Comparison of ENCODE assay signal across 35 cellular contexts in genomic region chr16:56677474-56677873, GRCh38. TPM values are rescaled to one million over a fixed set of nuclear protein-coding genes. Genes with fewer than 3 reads are reported as not detected.
"Had no signal": no experiment of that assay in that cellular context is flagged by ENCODE, and none has a peak within 500 bp of the region (broad histone marks: within the 10 kb centered on the region; RNA-seq: fewer than 3 reads in every experiment).

No MANE protein-coding gene starts in this region.

- FAIRE-seq: astrocyte, TTC549 had no signal

- DNase-seq: activated B cell treated with CpG ODN at 0.5 μM for 24 hours; activated CD4-positive, alpha-beta memory T cell treated with anti-CD3 and anti-CD28 coated beads, Interleukin-2, amount 10 ng/mL, durations not matched to agents 7 days and 5 days; activated CD4-positive, alpha-beta T cell treated with anti-CD3 and anti-CD28 coated beads for 4 hours; activated CD4-positive, alpha-beta T cell treated with anti-CD3 and anti-CD28 coated beads, Interleukin-2, amount 10 ng/mL, durations not matched to agents 7 days and 5 days; activated CD4-positive, alpha-beta T cell treated with anti-CD3 and anti-CD28 coated beads, Interleukin-2, amount 50 U/mL, for 48 hours; activated CD4-positive, CD25-positive, alpha-beta regulatory T cell treated with anti-CD3 and anti-CD28 coated beads, Interleukin-2, amount 50 U/mL, for 72 hours; activated CD8-positive, alpha-beta memory T cell treated with anti-CD3 and anti-CD28 coated beads for 24 hours; activated CD8-positive, alpha-beta memory T cell treated with anti-CD3 and anti-CD28 coated beads, Interleukin-2, amount 10 ng/mL, durations not matched to agents 7 days and 5 days; activated CD8-positive, alpha-beta memory T cell treated with anti-CD3 and anti-CD28 coated beads, Interleukin-2, amount 50 U/mL, for 48 hours; activated CD8-positive, alpha-beta T cell treated with anti-CD3 and anti-CD28 coated beads, Interleukin-2, amount 10 ng/mL, durations not matched to agents 7 days and 5 days; activated effector memory CD4-positive, alpha-beta T cell treated with Interleukin-2 at 50 U/mL for 16 hours; activated gamma-delta T cell; activated naive CD4-positive, alpha-beta T cell treated with anti-CD3 and anti-CD28 coated beads for 36 hours; activated naive CD4-positive, alpha-beta T cell treated with anti-CD3 and anti-CD28 coated beads, Interleukin-2, amount 50 U/mL, for 16 hours; activated naive CD8-positive, alpha-beta T cell treated with anti-CD3 and anti-CD28 coated beads for 36 hours; activated T-cell treated with anti-CD3 and anti-CD28 coated beads, Interleukin-2, amount 50 U/mL, for 24 hours; activated T-cell treated with anti-CD3 and anti-CD28 coated beads, Interleukin-2, amount 50 U/mL, for 48 hours; adrenal gland; amniotic stem cell; aorta; T-helper 1 cell; T-helper 2 cell; T-helper 9 cell had no signal

- H3K9me3 Mint-ChIP-seq: activated B cell treated with CpG ODN at 0.5 μM for 24 hours; activated CD4-positive, alpha-beta memory T cell treated with anti-CD3 and anti-CD28 coated beads, Interleukin-2, amount 10 ng/mL, durations not matched to agents 7 days and 5 days; activated CD4-positive, alpha-beta T cell treated with anti-CD3 and anti-CD28 coated beads, Interleukin-2, amount 10 ng/mL, durations not matched to agents 7 days and 5 days; activated naive CD4-positive, alpha-beta T cell treated with anti-CD3 and anti-CD28 coated beads for 36 hours; activated naive CD4-positive, alpha-beta T cell treated with anti-CD3 and anti-CD28 coated beads, Interleukin-2, amount 50 U/mL, for 72 hours; activated naive CD8-positive, alpha-beta T cell treated with anti-CD3 and anti-CD28 coated beads for 36 hours; activated T-cell treated with anti-CD3 and anti-CD28 coated beads, Interleukin-2, amount 50 U/mL, for 24 hours; activated T-helper 2 cell treated with anti-CD3 and anti-CD28 coated beads, Interferon-gamma antibody, Interleukin-2, Interleukin-4, amounts not matched to agents 10 μg/mL and 5 μg/mL and 100 μg/mL, durations not matched to agents 14 hours and 24 hours and 36 hours; central memory CD8-positive, alpha-beta T cell; T-helper 1 cell treated with Interleukin-12 subunit alpha and Interleukin-12 subunit beta and Interleukin-4 antibody, amounts not matched to agents 30 μg/mL and 1 μg/mL, for 36 hours; T-helper 2 cell treated with Interferon-gamma antibody and Interleukin-4, amounts not matched to agents 5 μg/mL and 100 μg/mL, for 36 hours had no signal

- H3K27me3 ChIP-seq: adrenal gland had no signal

- H3K27ac ChIP-seq: adrenal gland, cardiac muscle cell, VCaP had no signal

- H3K27ac Mint-ChIP-seq: activated B cell treated with CpG ODN at 0.5 μM for 24 hours; activated CD4-positive, alpha-beta memory T cell treated with anti-CD3 and anti-CD28 coated beads, Interleukin-2, amount 10 ng/mL, durations not matched to agents 7 days and 5 days; activated CD4-positive, alpha-beta T cell treated with anti-CD3 and anti-CD28 coated beads, Interleukin-2, amount 10 ng/mL, durations not matched to agents 7 days and 5 days; activated CD8-positive, alpha-beta memory T cell treated with anti-CD3 and anti-CD28 coated beads, Interleukin-2, amount 10 ng/mL, durations not matched to agents 7 days and 5 days; activated CD8-positive, alpha-beta T cell treated with anti-CD3 and anti-CD28 coated beads, Interleukin-2, amount 10 ng/mL, durations not matched to agents 7 days and 5 days; activated naive CD4-positive, alpha-beta T cell treated with anti-CD3 and anti-CD28 coated beads for 36 hours; activated naive CD4-positive, alpha-beta T cell treated with anti-CD3 and anti-CD28 coated beads, Interleukin-2, amount 50 U/mL, for 72 hours; activated naive CD8-positive, alpha-beta T cell treated with anti-CD3 and anti-CD28 coated beads for 36 hours; activated T-cell treated with anti-CD3 and anti-CD28 coated beads, Interleukin-2, amount 50 U/mL, for 24 hours; activated T-helper 2 cell treated with anti-CD3 and anti-CD28 coated beads, Interferon-gamma antibody, Interleukin-2, Interleukin-4, amounts not matched to agents 10 μg/mL and 5 μg/mL and 100 μg/mL, durations not matched to agents 14 hours and 24 hours and 36 hours; brain; T-helper 1 cell treated with Interleukin-12 subunit alpha and Interleukin-12 subunit beta and Interleukin-4 antibody, amounts not matched to agents 30 μg/mL and 1 μg/mL, for 36 hours; T-helper 2 cell treated with Interferon-gamma antibody and Interleukin-4, amounts not matched to agents 5 μg/mL and 100 μg/mL, for 36 hours had no signal

- H3K4me3 Mint-ChIP-seq: activated B cell treated with CpG ODN at 0.5 μM for 24 hours; activated CD4-positive, alpha-beta memory T cell treated with anti-CD3 and anti-CD28 coated beads, Interleukin-2, amount 10 ng/mL, durations not matched to agents 7 days and 5 days; activated CD4-positive, alpha-beta T cell treated with anti-CD3 and anti-CD28 coated beads, Interleukin-2, amount 10 ng/mL, durations not matched to agents 7 days and 5 days; activated CD8-positive, alpha-beta memory T cell treated with anti-CD3 and anti-CD28 coated beads, Interleukin-2, amount 10 ng/mL, durations not matched to agents 7 days and 5 days; activated CD8-positive, alpha-beta T cell treated with anti-CD3 and anti-CD28 coated beads, Interleukin-2, amount 10 ng/mL, durations not matched to agents 7 days and 5 days; activated naive CD4-positive, alpha-beta T cell treated with anti-CD3 and anti-CD28 coated beads for 36 hours; activated naive CD8-positive, alpha-beta T cell treated with anti-CD3 and anti-CD28 coated beads for 36 hours; activated T-cell treated with anti-CD3 and anti-CD28 coated beads, Interleukin-2, amount 50 U/mL, for 24 hours; brain; central memory CD8-positive, alpha-beta T cell; T-helper 1 cell treated with Interleukin-12 subunit alpha and Interleukin-12 subunit beta and Interleukin-4 antibody, amounts not matched to agents 30 μg/mL and 1 μg/mL, for 36 hours; T-helper 2 cell treated with Interferon-gamma antibody and Interleukin-4, amounts not matched to agents 5 μg/mL and 100 μg/mL, for 36 hours had no signal

- ATAC-seq: activated CD8-positive, alpha-beta memory T cell treated with anti-CD3 and anti-CD28 coated beads, Interleukin-2, amount 10 ng/mL, durations not matched to agents 7 days and 5 days; activated CD8-positive, alpha-beta T cell treated with anti-CD3 and anti-CD28 coated beads, Interleukin-2, amount 10 ng/mL, durations not matched to agents 7 days and 5 days; activated naive CD4-positive, alpha-beta T cell treated with anti-CD3 and anti-CD28 coated beads, Interleukin-2, amount 50 U/mL, for 72 hours had no signal

- H3K4me3 ChIP-seq: adrenal gland, cardiac muscle cell had no signal

- H3K36me3 ChIP-seq: adrenal gland, cardiac muscle cell had no signal

- H3K36me3 Mint-ChIP-seq: activated CD8-positive, alpha-beta memory T cell treated with anti-CD3 and anti-CD28 coated beads, Interleukin-2, amount 10 ng/mL, durations not matched to agents 7 days and 5 days; activated naive CD4-positive, alpha-beta T cell treated with anti-CD3 and anti-CD28 coated beads, Interleukin-2, amount 50 U/mL, for 72 hours; activated naive CD8-positive, alpha-beta T cell treated with anti-CD3 and anti-CD28 coated beads for 36 hours; brain had no signal

- H3K9me3 ChIP-seq: adrenal gland had no signal

RNA-seq across cellular contexts. Expression of gene MT1H, which starts 7.9 kb away (rescaled TPM):
- total RNA-seq: activated CD4-positive, alpha-beta memory T cell treated with anti-CD3 and anti-CD28 coated beads, Interleukin-2, amount 10 ng/mL, durations not matched to agents 7 days and 5 days; activated CD8-positive, alpha-beta memory T cell treated with anti-CD3 and anti-CD28 coated beads, Interleukin-2, amount 10 ng/mL, durations not matched to agents 7 days and 5 days; activated naive CD4-positive, alpha-beta T cell treated with anti-CD3 and anti-CD28 coated beads, Interleukin-2, amount 50 U/mL, for 72 hours; activated T-helper 2 cell treated with anti-CD3 and anti-CD28 coated beads, Interferon-gamma antibody, Interleukin-2, Interleukin-4, amounts not matched to agents 10 μg/mL and 5 μg/mL and 100 μg/mL, durations not matched to agents 14 hours and 24 hours and 36 hours; astrocyte; bronchial epithelial cell; cardiac muscle cell; cerebellum had no signal
- polyA plus RNA-seq: cardiac muscle cell had no signal

RNA-seq across cellular contexts. Expression of gene MT1G, which starts 9.6 kb away (rescaled TPM):
- total RNA-seq: astrocyte, bronchial epithelial cell, cardiac muscle cell, cerebellum had no signal
- polyA plus RNA-seq: cardiac muscle cell had no signal

RNA-seq across cellular contexts. Expression of gene MT1F, which starts 19.7 kb away (rescaled TPM):
- total RNA-seq: astrocyte, cardiac muscle cell had no signal
- polyA plus RNA-seq: cardiac muscle cell had no signal

RNA-seq across cellular contexts. Expression of gene MT1B, which starts 25.8 kb away (rescaled TPM):
- total RNA-seq: activated B cell treated with CpG ODN at 0.5 μM for 24 hours; activated CD4-positive, alpha-beta memory T cell treated with anti-CD3 and anti-CD28 coated beads, Interleukin-2, amount 10 ng/mL, durations not matched to agents 7 days and 5 days; activated CD4-positive, alpha-beta T cell treated with anti-CD3 and anti-CD28 coated beads, Interleukin-2, amount 10 ng/mL, durations not matched to agents 7 days and 5 days; activated CD8-positive, alpha-beta memory T cell treated with anti-CD3 and anti-CD28 coated beads, Interleukin-2, amount 10 ng/mL, durations not matched to agents 7 days and 5 days; activated CD8-positive, alpha-beta T cell treated with anti-CD3 and anti-CD28 coated beads, Interleukin-2, amount 10 ng/mL, durations not matched to agents 7 days and 5 days; activated naive CD4-positive, alpha-beta T cell treated with anti-CD3 and anti-CD28 coated beads for 36 hours; activated naive CD4-positive, alpha-beta T cell treated with anti-CD3 and anti-CD28 coated beads, Interleukin-2, amount 50 U/mL, for 72 hours; activated naive CD8-positive, alpha-beta T cell treated with anti-CD3 and anti-CD28 coated beads for 36 hours; activated T-helper 2 cell treated with anti-CD3 and anti-CD28 coated beads, Interferon-gamma antibody, Interleukin-2, Interleukin-4, amounts not matched to agents 10 μg/mL and 5 μg/mL and 100 μg/mL, durations not matched to agents 14 hours and 24 hours and 36 hours; adrenal gland; aorta; astrocyte; bronchial epithelial cell; cardiac muscle cell; cerebellum had no signal
- polyA plus RNA-seq: adrenal gland, aorta, cardiac muscle cell had no signal
